Comparison of ENCODE assay signal across 8 cellular contexts in genomic region chr20:64101731-64102621, GRCh38. TPM values are rescaled to one million over a fixed set of nuclear protein-coding genes. Genes with fewer than 3 reads are reported as not detected.
DNase-seq lines count a peak whose midpoint lies in the region; ATAC-seq and TF ChIP-seq lines count a peak whose summit lies in the region.

No MANE protein-coding gene starts in this region.

- TF ChIP-seq EP300 in tibial nerve (IDR thresholded peaks at IDR 0.05) = no peak

- H3K4me3 ChIP-seq in effector memory CD4-positive, alpha-beta T cell (ENCODE audit: insufficient read depth, low read depth, low read length, poor library complexity, severe bottlenecking) = peak overlapping the region; percentile 42
- peak overlapping the region in 2 of 4 donors; percentile 36 to 47 for H3K4me3 ChIP-seq in tibial nerve

- TF ChIP-seq POLR2A in tibial nerve (IDR thresholded peaks at IDR 0.05) = no peak

- peaks cover 0 to 8% of the 10 kb centered on the region in 2 donors for H3K4me1 Mint-ChIP-seq in natural killer cell treated with Interleukin-12 subunit alpha and Interleukin-12 subunit beta and Interleukin-15 and Interleukin-18, amount 100 ng/mL, for 72 hours (ENCODE audit: low read depth in 2 of 2)

- peaks cover 13% of the 10 kb centered on the region for H3K27me3 ChIP-seq in effector memory CD4-positive, alpha-beta T cell (replicated peaks; ENCODE audit: control insufficient read depth, insufficient read depth, low read length, poor library complexity, severe bottlenecking)
- peaks cover 0 to 49% of the 10 kb centered on the region in 2 donors for H3K27me3 ChIP-seq in tibial nerve

- H3K9me3 Mint-ChIP-seq in natural killer cell treated with Interleukin-12 subunit alpha and Interleukin-12 subunit beta and Interleukin-15 and Interleukin-18, amount 100 ng/mL, for 72 hours = peaks cover under 1% of the 10 kb centered on the region

- peak; percentile 53 for DNase-seq in NCI-H1105 (lab: John Stamatoyannopoulos, UW)
- peak; percentile 45 to 50 for DNase-seq in activated CD4-positive, alpha-beta T cell treated with anti-CD3 and anti-CD28 coated beads, Interleukin-2, amount 50 U/mL, for 24 hours (ENCODE audit: low read depth in 1 of 2, low spot score in 1 of 2)
- DNase-seq in effector memory CD4-positive, alpha-beta T cell = peak; percentile 29 to 47 (median 32)
- peak; percentile 69 for DNase-seq in natural killer cell treated with Interleukin-12 subunit alpha and Interleukin-12 subunit beta and Interleukin-15 and Interleukin-18, amount 100 ng/mL, for 72 hours (ENCODE audit: low spot score)
- DNase-seq in tibial nerve (ENCODE audit: low spot score in 2 of 2) = no peak
- DNase-seq in H4 (ENCODE audit: low spot score) = no peak

- peak; percentile 72 to 80 for ATAC-seq in natural killer cell treated with Interleukin-12 subunit alpha and Interleukin-12 subunit beta and Interleukin-15 and Interleukin-18, amount 100 ng/mL, for 72 hours
- ATAC-seq in HG02938 (IDR thresholded peaks at IDR 0.05; ENCODE audit: unreplicated experiment) = no peak

- H3K4me3 Mint-ChIP-seq in natural killer cell treated with Interleukin-12 subunit alpha and Interleukin-12 subunit beta and Interleukin-15 and Interleukin-18, amount 100 ng/mL, for 72 hours = peak overlapping the region; percentile 60

- peak overlapping the region; percentile 49 for H3K9ac ChIP-seq in ES-I3 (ENCODE audit: low read depth, low read length)

- peak; percentile 30 to 56 (median 47) for TF ChIP-seq CTCF in tibial nerve (IDR thresholded peaks at IDR 0.05)

- H3K9me3 ChIP-seq in ES-I3 (ENCODE audit: control insufficient read depth, insufficient read depth, low read length) (no peaks in the 10 kb centered on the region), tibial nerve (no peaks in the 10 kb centered on the region)
- no peaks in the 10 kb centered on the region for H3K9me3 ChIP-seq in effector memory CD4-positive, alpha-beta T cell (ENCODE audit: control insufficient read depth, low read length)

- WGBS in tibial nerve, 2 donors = 8 to 12% methylated on average over 31 to 52 of the region's 64 CpGs

- no peak overlapping the region for H3K27ac Mint-ChIP-seq in natural killer cell treated with Interleukin-12 subunit alpha and Interleukin-12 subunit beta and Interleukin-15 and Interleukin-18, amount 100 ng/mL, for 72 hours

- H3K27me3 Mint-ChIP-seq in natural killer cell treated with Interleukin-12 subunit alpha and Interleukin-12 subunit beta and Interleukin-15 and Interleukin-18, amount 100 ng/mL, for 72 hours = peaks cover 0 to 19% of the 10 kb centered on the region in 2 donors

- H3K36me3 Mint-ChIP-seq in natural killer cell treated with Interleukin-12 subunit alpha and Interleukin-12 subunit beta and Interleukin-15 and Interleukin-18, amount 100 ng/mL, for 72 hours = no peaks in the 10 kb centered on the region

- H3K4me1 ChIP-seq in ES-I3 (ENCODE audit: insufficient read depth, low read length) (no peaks in the 10 kb centered on the region; the same call in 1 of the 2 replicates), tibial nerve (peaks cover 0 to 12% (median 4%) of the 10 kb centered on the region in 4 donors)
- H3K4me1 ChIP-seq in effector memory CD4-positive, alpha-beta T cell (ENCODE audit: control insufficient read depth, insufficient read depth, low read length, poor library complexity, severe bottlenecking) = peaks cover 8% of the 10 kb centered on the region

- H3K27ac ChIP-seq in effector memory CD4-positive, alpha-beta T cell (ENCODE audit: insufficient read depth, low read length, poor library complexity, severe bottlenecking) = no peak overlapping the region
- no peak overlapping the region for H3K27ac ChIP-seq in tibial nerve

- H3K36me3 ChIP-seq in ES-I3 (ENCODE audit: insufficient read depth, low read length) = no peaks in the 10 kb centered on the region
- no peaks in the 10 kb centered on the region for H3K36me3 ChIP-seq in effector memory CD4-positive, alpha-beta T cell (ENCODE audit: control insufficient read depth, insufficient read depth, low read length)
- peaks cover 0 to 13% (median 0%) of the 10 kb centered on the region in 3 donors for H3K36me3 ChIP-seq in tibial nerve

RNA-seq across cellular contexts. Expression of gene NPBWR2, which starts 5.4 kb away (rescaled TPM):
- not detected for total RNA-seq in natural killer cell treated with Interleukin-12 subunit alpha and Interleukin-12 subunit beta and Interleukin-15 and Interleukin-18, amount 100 ng/mL, for 72 hours
- total RNA-seq in tibial nerve = not detected
- total RNA-seq in H4 (2014; rRNA removed; shearing (Covaris generic)) = not detected in 2 replicates

RNA-seq across cellular contexts. Expression of gene LKAAEAR1, which starts 17.8 kb away (rescaled TPM):
- total RNA-seq in natural killer cell treated with Interleukin-12 subunit alpha and Interleukin-12 subunit beta and Interleukin-15 and Interleukin-18, amount 100 ng/mL, for 72 hours = not detected
- 1 to 10 TPM in 1 of 4 donors, under 1 TPM in 2, not detected in 1; 0.59 to 1.3 (median 0.84) TPM for total RNA-seq in tibial nerve
- total RNA-seq in H4 (2014; rRNA removed; shearing (Covaris generic)) = 0.60 TPM in 1 of 2 replicates, not detected in the other

RNA-seq across cellular contexts. Expression of gene OPRL1, which starts 22.1 kb away (rescaled TPM):
- under 1 TPM; 0.12 to 0.20 TPM for total RNA-seq in natural killer cell treated with Interleukin-12 subunit alpha and Interleukin-12 subunit beta and Interleukin-15 and Interleukin-18, amount 100 ng/mL, for 72 hours
- 1 to 10 TPM in 1 of 4 donors, under 1 TPM in 3; 0.21 to 1.5 (median 0.71) TPM for total RNA-seq in tibial nerve
- total RNA-seq in H4 (2014; rRNA removed; shearing (Covaris generic)) = 0.23 and 0.97 TPM in 2 replicates

RNA-seq across cellular contexts. Expression of gene RGS19, which starts 22.7 kb away (rescaled TPM):
- total RNA-seq in natural killer cell treated with Interleukin-12 subunit alpha and Interleukin-12 subunit beta and Interleukin-15 and Interleukin-18, amount 100 ng/mL, for 72 hours = 10 to 100 TPM; 27.1 to 33.4 TPM
- total RNA-seq in tibial nerve = 10 to 100 TPM; 12.9 to 35.7 (median 20.1) TPM
- 18.5 and 19.8 TPM in 2 replicates for total RNA-seq in H4 (2014; rRNA removed; shearing (Covaris generic))

RNA-seq across cellular contexts. Expression of gene TCEA2, which starts 39.0 kb away (rescaled TPM):
- total RNA-seq in natural killer cell treated with Interleukin-12 subunit alpha and Interleukin-12 subunit beta and Interleukin-15 and Interleukin-18, amount 100 ng/mL, for 72 hours = 10 to 100 TPM; 23.2 to 24.1 TPM
- total RNA-seq in tibial nerve = 10 to 100 TPM; 45.6 to 62.9 (median 59.2) TPM
- total RNA-seq in H4 (2014; rRNA removed; shearing (Covaris generic)) = 40.6 and 41.7 TPM in 2 replicates

Comparison
In these comparisons a context has a peak if more than half of its experiments do, and no peak if none do; other contexts are left out.
1. DNase-seq: peak in NCI-H1105 (single experiment), activated CD4-positive, alpha-beta T cell treated with anti-CD3 and anti-CD28 coated beads, Interleukin-2, amount 50 U/mL, for 24 hours (2 of 2), effector memory CD4-positive, alpha-beta T cell (3 of 3) and natural killer cell treated with Interleukin-12 subunit alpha and Interleukin-12 subunit beta and Interleukin-15 and Interleukin-18, amount 100 ng/mL, for 72 hours (single experiment); none in tibial nerve (0 of 2) and H4 (single experiment).